25 cellular contexts compared by ENCODE assay signal in genomic region chr1:3038571-3039181, GRCh38. TPM values are rescaled to one million over a fixed set of nuclear protein-coding genes. Genes with fewer than 3 reads are reported as not detected.
"Had no signal": no experiment of that assay in that cellular context is flagged by ENCODE, and none has a peak within 500 bp of the region (broad histone marks: within the 10 kb centered on the region; RNA-seq: fewer than 3 reads in every experiment).

No MANE protein-coding gene starts in this region.

- H3K4me1 Mint-ChIP-seq: activated B cell treated with CpG ODN at 0.5 μM for 24 hours; endodermal cell; immature natural killer cell; stimulated activated naive B cell treated with anti-CD40 and anti-IgM and Interleukin-4, amounts not matched to agents 10 μg/mL and 1 μg/mL and 100 μg/mL, for 72 hours had no signal

- H3K4me3 Mint-ChIP-seq: activated B cell treated with CpG ODN at 0.5 μM for 24 hours; activated CD8-positive, alpha-beta T cell treated with anti-CD3 and anti-CD28 coated beads, Interleukin-2, amount 10 ng/mL, durations not matched to agents 7 days and 5 days; endodermal cell; immature natural killer cell; naive thymus-derived CD8-positive, alpha-beta T cell; stimulated activated naive B cell treated with anti-CD40 and anti-IgM and Interleukin-4, amounts not matched to agents 10 μg/mL and 1 μg/mL and 100 μg/mL, for 72 hours; T-helper 2 cell treated with Interferon-gamma antibody and Interleukin-4, amounts not matched to agents 5 μg/mL and 100 μg/mL, for 36 hours had no signal

- ATAC-seq: activated CD8-positive, alpha-beta T cell treated with anti-CD3 and anti-CD28 coated beads, Interleukin-2, amount 10 ng/mL, durations not matched to agents 7 days and 5 days; gastrocnemius medialis; left colon; naive thymus-derived CD8-positive, alpha-beta T cell; stimulated activated naive B cell treated with anti-CD40 and anti-IgM and Interleukin-4, amounts not matched to agents 10 μg/mL and 1 μg/mL and 100 μg/mL, for 72 hours had no signal

- H3K4me1 ChIP-seq: adrenal gland, gastrocnemius medialis, heart left ventricle, SJSA1 had no signal

- H3K27me3 ChIP-seq: cardiac muscle cell, SJSA1 had no signal

- H3K9me3 Mint-ChIP-seq: activated B cell treated with CpG ODN at 0.5 μM for 24 hours; activated T-helper 2 cell treated with anti-CD3 and anti-CD28 coated beads, Interferon-gamma antibody, Interleukin-2, Interleukin-4, amounts not matched to agents 10 μg/mL and 5 μg/mL and 100 μg/mL, durations not matched to agents 14 hours and 24 hours and 36 hours; immature natural killer cell; stimulated activated naive B cell treated with anti-CD40 and anti-IgM and Interleukin-4, amounts not matched to agents 10 μg/mL and 1 μg/mL and 100 μg/mL, for 72 hours; T-helper 2 cell treated with Interferon-gamma antibody and Interleukin-4, amounts not matched to agents 5 μg/mL and 100 μg/mL, for 36 hours had no signal

- H3K27ac ChIP-seq: adrenal gland, cardiac muscle cell, dorsolateral prefrontal cortex, gastrocnemius medialis, heart left ventricle, SJSA1 had no signal

- H3K4me3 ChIP-seq: adrenal gland, cardiac muscle cell, dorsolateral prefrontal cortex, gastrocnemius medialis, heart left ventricle, SJSA1 had no signal

- H3K36me3 ChIP-seq: adrenal gland, cardiac muscle cell, gastrocnemius medialis, heart left ventricle, SJSA1 had no signal

- H3K27me3 Mint-ChIP-seq: activated B cell treated with CpG ODN at 0.5 μM for 24 hours had no signal

- H3K9me3 ChIP-seq: adrenal gland, gastrocnemius medialis, heart left ventricle, SJSA1 had no signal

- DNase-seq: activated CD4-positive, alpha-beta T cell treated with anti-CD3 and anti-CD28 coated beads for 48 hours; activated CD8-positive, alpha-beta memory T cell treated with anti-CD3 and anti-CD28 coated beads, Interleukin-2, amount 50 U/mL, for 4 hours; activated CD8-positive, alpha-beta T cell treated with anti-CD3 and anti-CD28 coated beads, Interleukin-2, amount 10 ng/mL, durations not matched to agents 7 days and 5 days; activated naive CD4-positive, alpha-beta T cell treated with anti-CD3 and anti-CD28 coated beads, Interleukin-2, amount 50 U/mL, for 16 hours; endodermal cell; gastrocnemius medialis; immature natural killer cell; nucleus accumbens; stimulated activated CD4-positive, alpha-beta T cell treated with anti-CD3 and anti-CD28 coated beads, Interleukin-15, amount 100 ng/mL, for 24 hours; stimulated activated CD4-positive, alpha-beta T cell treated with anti-CD3 and anti-CD28 coated beads, Interleukin-4, amount 100 ng/mL, for 1 hour; stimulated activated naive B cell treated with anti-CD40 and anti-IgM and Interleukin-4, amounts not matched to agents 10 μg/mL and 1 μg/mL and 100 μg/mL, for 72 hours had no signal

- H3K36me3 Mint-ChIP-seq: immature natural killer cell; naive thymus-derived CD8-positive, alpha-beta T cell; stimulated activated naive B cell treated with anti-CD40 and anti-IgM and Interleukin-4, amounts not matched to agents 10 μg/mL and 1 μg/mL and 100 μg/mL, for 72 hours had no signal

- H3K27ac Mint-ChIP-seq: activated B cell treated with CpG ODN at 0.5 μM for 24 hours; activated CD8-positive, alpha-beta T cell treated with anti-CD3 and anti-CD28 coated beads, Interleukin-2, amount 10 ng/mL, durations not matched to agents 7 days and 5 days; activated T-helper 2 cell treated with anti-CD3 and anti-CD28 coated beads, Interferon-gamma antibody, Interleukin-2, Interleukin-4, amounts not matched to agents 10 μg/mL and 5 μg/mL and 100 μg/mL, durations not matched to agents 14 hours and 24 hours and 36 hours; endodermal cell; immature natural killer cell; naive thymus-derived CD8-positive, alpha-beta T cell; stimulated activated naive B cell treated with anti-CD40 and anti-IgM and Interleukin-4, amounts not matched to agents 10 μg/mL and 1 μg/mL and 100 μg/mL, for 72 hours; T-helper 2 cell treated with Interferon-gamma antibody and Interleukin-4, amounts not matched to agents 5 μg/mL and 100 μg/mL, for 36 hours had no signal

RNA-seq across cellular contexts. Expression of gene ACTRT2, which starts 17.4 kb away (rescaled TPM):
- total RNA-seq: activated B cell treated with CpG ODN at 0.5 μM for 24 hours; activated CD8-positive, alpha-beta T cell treated with anti-CD3 and anti-CD28 coated beads, Interleukin-2, amount 10 ng/mL, durations not matched to agents 7 days and 5 days; activated T-helper 2 cell treated with anti-CD3 and anti-CD28 coated beads, Interferon-gamma antibody, Interleukin-2, Interleukin-4, amounts not matched to agents 10 μg/mL and 5 μg/mL and 100 μg/mL, durations not matched to agents 14 hours and 24 hours and 36 hours; adrenal gland; cardiac muscle cell; endodermal cell; epithelial cell of proximal tubule; gastrocnemius medialis; heart left ventricle; left colon; mucosa of gallbladder; naive thymus-derived CD8-positive, alpha-beta T cell; pulmonary artery endothelial cell; SJSA1; urinary bladder had no signal
- polyA plus RNA-seq: adrenal gland; cardiac muscle cell; heart left ventricle; immature natural killer cell; naive thymus-derived CD8-positive, alpha-beta T cell; urinary bladder had no signal

RNA-seq across cellular contexts. Expression of gene PRDM16, which starts 30.3 kb away (rescaled TPM):
- total RNA-seq: activated B cell treated with CpG ODN at 0.5 μM for 24 hours; activated T-helper 2 cell treated with anti-CD3 and anti-CD28 coated beads, Interferon-gamma antibody, Interleukin-2, Interleukin-4, amounts not matched to agents 10 μg/mL and 5 μg/mL and 100 μg/mL, durations not matched to agents 14 hours and 24 hours and 36 hours; naive thymus-derived CD8-positive, alpha-beta T cell had no signal
- polyA plus RNA-seq: naive thymus-derived CD8-positive, alpha-beta T cell had no signal
